Comparison of ENCODE assay signal across 8 cellular contexts in the genomic region with DNA sequence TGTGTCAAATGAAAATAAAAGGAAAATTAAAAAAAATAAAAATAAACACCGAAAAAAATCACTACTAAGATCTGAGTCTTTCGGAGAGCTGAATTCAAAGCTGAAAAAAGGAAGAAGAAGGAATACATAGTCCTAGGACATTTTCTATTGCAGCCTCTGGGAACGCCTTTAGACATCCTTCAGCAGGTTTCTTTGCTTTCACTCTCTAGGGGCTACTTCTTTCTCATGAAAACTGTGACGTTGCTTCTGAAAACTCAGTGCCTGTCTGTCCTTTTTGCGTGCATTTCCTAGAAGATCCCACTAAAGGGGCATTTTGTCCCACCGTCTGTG. TPM values are rescaled to one million over a fixed set of nuclear protein-coding genes. Genes with fewer than 3 reads are reported as not detected.
DNase-seq lines count a peak whose midpoint lies in the region; ATAC-seq and TF ChIP-seq lines count a peak whose summit lies in the region.

No MANE protein-coding gene starts in this region.

- H3K9me3 ChIP-seq in HCT116 (ENCODE audit: control insufficient read depth in 1 of 2, insufficient read depth in 1 of 2, low read depth in 1 of 2, low read length in 2 of 2) (no peaks in the 10 kb centered on the region), OCI-LY3 (ENCODE audit: insufficient read depth, low read length) (no peaks in the 10 kb centered on the region), fibroblast of lung (ENCODE audit: control insufficient read depth, insufficient read depth, low read depth, low read length) (no peaks in the 10 kb centered on the region)

- peak overlapping the region; percentile 52 for H3K9ac ChIP-seq in HCT116 (ENCODE audit: low read length)
- H3K9ac ChIP-seq in OCI-LY3 (ENCODE audit: low read length): peak overlapping the region; percentile 53
- H3K9ac ChIP-seq in fibroblast of lung (ENCODE audit: insufficient read depth, low read length): no peak overlapping the region

- POLR2A ChIA-PET in HCT116 (lab: Charles Lee): no interaction called here

- TF ChIP-seq RAD21 in HCT116 (IDR thresholded peaks at IDR 0.05; ENCODE audit: low read depth): no peak

- peaks cover 0 to 6% of the 10 kb centered on the region in 2 experiments; a peak in 2 of 4 replicates for H3K4me1 ChIP-seq in HCT116 (ENCODE audit: control insufficient read depth in 1 of 2, insufficient read depth in 2 of 2, low read length in 2 of 2)
- peaks cover 10% of the 10 kb centered on the region for H3K4me1 ChIP-seq in OCI-LY3 (ENCODE audit: low read length)
- H3K4me1 ChIP-seq in fibroblast of lung (ENCODE audit: control insufficient read depth, extremely low read depth, insufficient read depth, low read length): no peaks in the 10 kb centered on the region

- TF ChIP-seq POLR2A in HCT116 (IDR thresholded peaks at IDR 0.05; ENCODE audit: borderline replicate concordance, extremely low read depth, insufficient read depth, insufficient read length): no peak

- H3K4me3 ChIP-seq in HCT116 (replicated peaks in 1 of 2; ENCODE audit: low read depth in 1 of 2, low read length in 2 of 2) (peak overlapping the region; percentile 63 to 70), OCI-LY3 (ENCODE audit: low read length) (peak overlapping the region; percentile 92), fibroblast of lung (replicated peaks in 1 of 4; ENCODE audit: control extremely low read depth in 1 of 4, insufficient read depth in 1 of 4, low read depth in 3 of 4, low read length in 4 of 4) (peak overlapping the region; percentile 36 to 55 (median 48)), retinal pigment epithelial cell (ENCODE audit: low read length) (peak overlapping the region; percentile 57)

- peak overlapping the region; percentile 95 for H3K4me2 ChIP-seq in HCT116 (ENCODE audit: low read length)
- peak overlapping the region; percentile 98 for H3K4me2 ChIP-seq in OCI-LY3 (ENCODE audit: low read length)
- peak overlapping the region; percentile 94 for H3K4me2 ChIP-seq in fibroblast of lung (ENCODE audit: extremely low read depth, insufficient read depth, low read length)

- DNase-seq in HCT116 (ENCODE audit: low read depth, low spot score) (no peak), fibroblast of lung (ENCODE audit: low read depth in 2 of 2) (no peak), retinal pigment epithelial cell (ENCODE audit: low read depth) (no peak), GDM1 (lab: John Stamatoyannopoulos, UW) (no peak), AG08396 (ENCODE audit: low spot score) (no peak), hepatic stellate cell (ENCODE audit: low spot score) (no peak)

- H3K36me3 ChIP-seq in HCT116 (ENCODE audit: control insufficient read depth in 1 of 2, insufficient read depth in 2 of 2, low read length in 2 of 2): no peaks in the 10 kb centered on the region
- H3K36me3 ChIP-seq in OCI-LY3 (replicated peaks; ENCODE audit: low read depth, low read length): no peaks in the 10 kb centered on the region
- no peaks in the 10 kb centered on the region for H3K36me3 ChIP-seq in fibroblast of lung (ENCODE audit: control insufficient read depth, insufficient read depth, low read length)

- no peak for TF ChIP-seq CTCF in HCT116 (IDR thresholded peaks at IDR 0.05 in 2 of 3, conservative IDR thresholded peaks at IDR 0.05 in 1 of 3; ENCODE audit: borderline replicate concordance in 1 of 3, insufficient read depth in 1 of 3, low read depth in 2 of 3, low read length in 2 of 3)
- TF ChIP-seq CTCF in OCI-LY3 (IDR thresholded peaks at IDR 0.05; ENCODE audit: low read depth, low read length): no peak
- TF ChIP-seq CTCF in fibroblast of lung (conservative IDR thresholded peaks at IDR 0.05 in 1 of 2, IDR thresholded peaks at IDR 0.05 in 1 of 2; ENCODE audit: low read depth in 1 of 2, low read length in 2 of 2): no peak
- TF ChIP-seq CTCF in retinal pigment epithelial cell (conservative IDR thresholded peaks at IDR 0.05; ENCODE audit: low read depth, low read length): no peak

- H3K9me2 ChIP-seq in HCT116 (ENCODE audit: insufficient read depth): no peaks in the 10 kb centered on the region

- ATAC-seq in GM18502 (IDR thresholded peaks at IDR 0.05; ENCODE audit: poor library complexity, unreplicated experiment) (peak; percentile 20), HCT116 (no peak; the same call in 1 of the 2 replicates)

- H3K27ac ChIP-seq in HCT116 (ENCODE audit: low read depth, low read length): no peak overlapping the region
- no peak overlapping the region for H3K27ac ChIP-seq in OCI-LY3 (ENCODE audit: low read length)
- H3K27ac ChIP-seq in fibroblast of lung (ENCODE audit: insufficient read depth, low read length): no peak overlapping the region

- H2AFZ ChIP-seq in HCT116 (ENCODE audit: low read depth, low read length, poor library complexity, severe bottlenecking): peak overlapping the region; percentile 74
- peak overlapping the region; percentile 98 for H2AFZ ChIP-seq in OCI-LY3 (ENCODE audit: low read depth, low read length)
- peak overlapping the region; percentile 67 for H2AFZ ChIP-seq in fibroblast of lung (ENCODE audit: low read length)

- BruUV-seq in HCT116 (replicated peaks; lab: Mats Ljungman, UMichigan): no TSS peak

- RAD21 ChIA-PET in HCT116 (lab: Charles Lee; ENCODE audit: low non-redundant PET in 1 of 2, low total read pairs in 2 of 2, uncharacterized antibody in 2 of 2, unreplicated experiment in 2 of 2): interaction anchor here in 1 of 2 experiments (1.2 kb wide), 1 partner anchor 98 kb away, joined by 4 read pairs; no protein-coding TSS in a partner anchor

- intact Hi-C loops in HCT116 (cut with micrococcal nuclease): no loop called here

- no peaks in the 10 kb centered on the region for H3K27me3 ChIP-seq in HCT116 (ENCODE audit: insufficient read depth, low read length)
- peaks cover 29% of the 10 kb centered on the region for H3K27me3 ChIP-seq in OCI-LY3 (ENCODE audit: low read depth, low read length)
- no peaks in the 10 kb centered on the region for H3K27me3 ChIP-seq in fibroblast of lung (ENCODE audit: control insufficient read depth, insufficient read depth, low read length)

- H4K20me1 ChIP-seq in HCT116 (ENCODE audit: insufficient read depth) (no peaks in the 10 kb centered on the region), OCI-LY3 (ENCODE audit: insufficient read depth, low read length) (no peaks in the 10 kb centered on the region), fibroblast of lung (ENCODE audit: control insufficient read depth, extremely low read depth, insufficient read depth, low read length) (no peaks in the 10 kb centered on the region)

- CTCF ChIA-PET in HCT116 (lab: Charles Lee): interaction anchor here (1.3 to 5.6 kb wide), 3 partner anchors 15 to 372 kb away, joined by 3 to 34 read pairs (median 4); no protein-coding TSS in a partner anchor

- H3K79me2 ChIP-seq in HCT116 (ENCODE audit: insufficient read depth, low read length): no peaks in the 10 kb centered on the region
- no peaks in the 10 kb centered on the region for H3K79me2 ChIP-seq in OCI-LY3 (ENCODE audit: low read length)
- no peaks in the 10 kb centered on the region for H3K79me2 ChIP-seq in fibroblast of lung (ENCODE audit: control insufficient read depth, insufficient read depth, low read length)

TF ChIP-seq in HCT116, 20 proteins besides CTCF, POLR2A, EP300 and RAD21 (continues in another document):
- no peak for TF ChIP-seq YY1 (IDR thresholded peaks at IDR 0.05; ENCODE audit: extremely low read depth, insufficient replicate concordance, low read depth, low read length)
- TF ChIP-seq SRF (IDR thresholded peaks at IDR 0.05; ENCODE audit: low read depth): no peak
- no peak for TF ChIP-seq POLR2AphosphoS5 (IDR thresholded peaks at IDR 0.05; ENCODE audit: low read depth, low read length)
- TF ChIP-seq CBX3 (IDR thresholded peaks at IDR 0.05; ENCODE audit: low read depth): no peak
- TF ChIP-seq SIN3A (IDR thresholded peaks at IDR 0.05; ENCODE audit: low read depth): no peak
- TF ChIP-seq, protein P1, sequence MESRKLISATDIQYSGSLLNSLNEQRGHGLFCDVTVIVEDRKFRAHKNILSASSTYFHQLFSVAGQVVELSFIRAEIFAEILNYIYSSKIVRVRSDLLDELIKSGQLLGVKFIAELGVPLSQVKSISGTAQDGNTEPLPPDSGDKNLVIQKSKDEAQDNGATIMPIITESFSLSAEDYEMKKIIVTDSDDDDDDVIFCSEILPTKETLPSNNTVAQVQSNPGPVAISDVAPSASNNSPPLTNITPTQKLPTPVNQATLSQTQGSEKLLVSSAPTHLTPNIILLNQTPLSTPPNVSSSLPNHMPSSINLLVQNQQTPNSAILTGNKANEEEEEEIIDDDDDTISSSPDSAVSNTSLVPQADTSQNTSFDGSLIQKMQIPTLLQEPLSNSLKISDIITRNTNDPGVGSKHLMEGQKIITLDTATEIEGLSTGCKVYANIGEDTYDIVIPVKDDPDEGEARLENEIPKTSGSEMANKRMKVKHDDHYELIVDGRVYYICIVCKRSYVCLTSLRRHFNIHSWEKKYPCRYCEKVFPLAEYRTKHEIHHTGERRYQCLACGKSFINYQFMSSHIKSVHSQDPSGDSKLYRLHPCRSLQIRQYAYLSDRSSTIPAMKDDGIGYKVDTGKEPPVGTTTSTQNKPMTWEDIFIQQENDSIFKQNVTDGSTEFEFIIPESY (IDR thresholded peaks at IDR 0.05; ENCODE audit: extremely low read depth, insufficient replicate concordance, low read length): no peak
- TF ChIP-seq ZFX (IDR thresholded peaks at IDR 0.05): no peak
- no peak for TF ChIP-seq FOSL1 (IDR thresholded peaks at IDR 0.05; ENCODE audit: low read depth)
- no peak for TF ChIP-seq JUND (IDR thresholded peaks at IDR 0.05)
- no peak for TF ChIP-seq EZH2phosphoT487 (IDR thresholded peaks at IDR 0.05; ENCODE audit: borderline replicate concordance)
- TF ChIP-seq ZNF274 (IDR thresholded peaks at IDR 0.05; ENCODE audit: low read depth, low read length): no peak
- TF ChIP-seq CEBPB (IDR thresholded peaks at IDR 0.05; ENCODE audit: low read depth): no peak
- no peak for TF ChIP-seq EZH2 (IDR thresholded peaks at IDR 0.05)

RNA-seq across cellular contexts. Expression of a gene that starts 0.7 kb away (rescaled TPM):
- total RNA-seq in HCT116 (2021; ENCODE audit: unreplicated experiment) (2.0 TPM), fibroblast of lung (0.51 and 0.66 TPM in 2 replicates)
- polyA plus RNA-seq in HCT116 (2012): 0.96 and 1.1 TPM in 2 replicates
- polyA plus RNA-seq in fibroblast of lung: 0.38 and 1.2 TPM in 2 replicates
- 0.21 and 0.72 TPM in 2 replicates for polyA plus RNA-seq in fibroblast of lung (2012)
- polyA minus RNA-seq in fibroblast of lung (ENCODE audit: low replicate concordance): 1.6 TPM in 1 of 2 replicates, not detected in the other
